Comparison of ENCODE assay signal across 8 cellular contexts in the genomic region with DNA sequence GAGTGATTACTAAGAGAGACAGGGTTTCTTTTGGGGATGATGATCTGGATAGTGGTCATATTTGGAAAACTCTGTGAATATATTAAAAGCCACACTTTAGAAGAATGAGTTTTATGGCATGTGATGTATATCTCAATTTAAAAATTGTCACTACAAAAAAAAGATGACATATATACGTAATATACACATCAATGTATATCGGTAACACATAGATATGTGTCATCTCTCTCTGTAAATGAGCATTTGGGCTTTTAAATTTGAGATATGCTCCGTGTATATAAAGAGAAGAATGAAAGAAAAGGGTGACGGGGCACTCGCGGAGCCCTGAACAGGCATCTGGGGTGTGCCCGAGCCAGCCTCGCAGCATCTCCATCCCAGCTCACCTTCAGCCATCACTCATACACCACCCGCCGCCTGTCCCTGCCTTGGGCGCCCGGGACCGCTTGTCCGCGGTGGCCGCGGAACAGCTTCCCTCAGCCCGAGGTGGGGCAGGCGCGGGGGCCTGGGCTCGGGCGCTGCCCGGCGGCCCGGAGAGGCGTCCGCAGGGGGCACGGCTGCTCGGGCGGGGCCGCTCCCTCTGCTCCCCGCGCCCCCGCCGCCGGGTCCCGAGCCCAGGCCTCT. TPM values are rescaled to one million over a fixed set of nuclear protein-coding genes. Genes with fewer than 3 reads are reported as not detected.
A peak's percentile ranks its signal among the peaks of the same experiment; 100 is the strongest.
DNase-seq lines count a peak whose midpoint lies in the region; ATAC-seq and TF ChIP-seq lines count a peak whose summit lies in the region.

No MANE protein-coding gene starts in this region.

- no peaks in the 10 kb centered on the region for H4K20me1 ChIP-seq in OCI-LY7 (ENCODE audit: insufficient read depth, low read length)

- CTCF ChIA-PET in OCI-LY7 (lab: Charles Lee; ENCODE audit: unreplicated experiment) = no interaction called here

- H3K9me3 ChIP-seq in OCI-LY7 (ENCODE audit: low read length) (no peaks in the 10 kb centered on the region), adrenal gland (replicated peaks in 1 of 3) (no peaks in the 10 kb centered on the region), iPS-20b (ENCODE audit: insufficient read depth, low read depth, low read length) (no peaks in the 10 kb centered on the region)

- H3K27ac ChIP-seq in OCI-LY7 (ENCODE audit: low read depth, low read length, poor library complexity, severe bottlenecking) (no peak overlapping the region), adrenal gland (peak overlapping the region in 4 of 5 donors; percentile 73 to 98 (median 91)), iPS-20b (ENCODE audit: low read length) (no peak overlapping the region)

- H3K36me3 ChIP-seq in OCI-LY7 (ENCODE audit: insufficient read depth, low read length) (no peaks in the 10 kb centered on the region), adrenal gland (replicated peaks in 1 of 2) (no peaks in the 10 kb centered on the region), iPS-20b (ENCODE audit: insufficient read depth, low read depth, low read length) (no peaks in the 10 kb centered on the region)

- TF ChIP-seq POLR2A in adrenal gland (IDR thresholded peaks at IDR 0.05) = no peak

- H3K4me1 ChIP-seq in OCI-LY7 (ENCODE audit: insufficient read depth, low read length, poor library complexity, severe bottlenecking) (peaks cover 22% of the 10 kb centered on the region), adrenal gland (replicated peaks in 1 of 2) (peaks cover 14 to 21% of the 10 kb centered on the region in 2 donors), iPS-20b (ENCODE audit: insufficient read depth, low read length) (peaks cover 5% of the 10 kb centered on the region; the same call in 1 of the 2 replicates)

- H3K4me3 ChIP-seq in OCI-LY7 (ENCODE audit: low read depth, low read length, poor library complexity, severe bottlenecking) (peak overlapping the region; percentile 78), adrenal gland (peak overlapping the region in 3 of 4 donors; percentile 52 to 97 (median 54)), iPS-20b (ENCODE audit: low read length) (peak overlapping the region; percentile 87)

- peak; percentile 36 for ATAC-seq in GM18498 (IDR thresholded peaks at IDR 0.05; ENCODE audit: unreplicated experiment)
- ATAC-seq in HG02870 (IDR thresholded peaks at IDR 0.05; ENCODE audit: unreplicated experiment) = peak; percentile 18
- no peak for ATAC-seq in GM19324 (IDR thresholded peaks at IDR 0.05; ENCODE audit: low FRiP score, unreplicated experiment)

- BruUV-seq in OCI-LY7 (replicated peaks; lab: Mats Ljungman, UMichigan) = no TSS peak

- no peaks in the 10 kb centered on the region for H3K27me3 ChIP-seq in adrenal gland
- peaks cover 44% of the 10 kb centered on the region for H3K27me3 ChIP-seq in iPS-20b (ENCODE audit: insufficient read depth, low read length)

- H3K79me2 ChIP-seq in OCI-LY7 (ENCODE audit: insufficient read depth, low read depth, low read length) = 0 out of 2 replicates have a peak, but pooled peaks cover 4% of the 10 kb centered on the region

- POLR2A ChIA-PET in OCI-LY7 (lab: Charles Lee) = interaction anchor here (1.2 kb wide), 1 partner anchor 14 kb away, joined by 3 read pairs; no protein-coding TSS in a partner anchor

- H2AFZ ChIP-seq in OCI-LY7 (ENCODE audit: low read length) = peak overlapping the region; percentile 50; the same call in 1 of the 2 replicates

- peak overlapping the region; percentile 76 for H3K4me2 ChIP-seq in OCI-LY7 (ENCODE audit: low read length)

- peak overlapping the region; percentile 23; the same call in 1 of the 2 replicates for H3K9ac ChIP-seq in iPS-20b (ENCODE audit: low read depth, low read length)

- intact Hi-C loops in OCI-LY7 (cut with micrococcal nuclease; ENCODE audit: unreplicated experiment) (loop anchor here (1.0 to 5.0 kb wide), 4 partner anchors 29 to 670 kb away; partner anchors contain the start of gene NOPCHAP1), adrenal gland (cut with DNase I) (no loop called here)

- WGBS in adrenal gland, 4 donors = 2 to 9% (median 5%) methylated on average over 8 to 37 of the region's 37 CpGs

- no peak for TF ChIP-seq CTCF in OCI-LY7 (conservative IDR thresholded peaks at IDR 0.05; ENCODE audit: low read length)
- no peak for TF ChIP-seq CTCF in adrenal gland (IDR thresholded peaks at IDR 0.05)

- no peaks in the 10 kb centered on the region for H3K9me2 ChIP-seq in OCI-LY7 (ENCODE audit: insufficient read depth, low read length)

- DNase-seq in OCI-LY7 (ENCODE audit: low spot score) (no peak), adrenal gland (peak in 3 of 7 donors; percentile 36 to 61 (median 47)), KG1 (lab: John Stamatoyannopoulos, UW) (no peak)
- peak; percentile 39 to 41 for DNase-seq in stimulated activated CD4-positive, alpha-beta T cell treated with anti-CD3 and anti-CD28 coated beads, Interleukin-2, amount 100 ng/mL, for 24 hours

RNA-seq across cellular contexts. Expression of gene SLC41A2, which starts 0.6 kb away (rescaled TPM):
- 4.6 and 5.3 TPM in 2 replicates for total RNA-seq in OCI-LY7 (2014; rRNA removed; shearing (Covaris generic))
- total RNA-seq in OCI-LY7 (2022) (13.1 and 16.4 TPM in 2 replicates), adrenal gland (10 to 100 TPM; 23.1 to 54.7 (median 37.3) TPM)
- 10 to 100 TPM in 1 of 3 donors, 1 to 10 TPM in 2; 3.0 to 33.9 (median 6.4) TPM for polyA plus RNA-seq in adrenal gland

RNA-seq across cellular contexts. Expression of gene NOPCHAP1, which starts 28.6 kb away (rescaled TPM):
- 12.1 and 15.2 TPM in 2 replicates for total RNA-seq in OCI-LY7 (2014; rRNA removed; shearing (Covaris generic))
- total RNA-seq in OCI-LY7 (2022) (30.3 and 33.9 TPM in 2 replicates), adrenal gland (10 to 100 TPM in 4 of 8 donors, 1 to 10 TPM in 4; 1.4 to 12.2 (median 7.2) TPM)
- polyA plus RNA-seq in adrenal gland = 10 to 100 TPM in 1 of 3 donors, 1 to 10 TPM in 2; 6.3 to 10.7 (median 9.7) TPM

Comparison
In these comparisons a context has a peak if more than half of its experiments do, and no peak if none do; other contexts are left out.
1. DNase-seq: peak in stimulated activated CD4-positive, alpha-beta T cell treated with anti-CD3 and anti-CD28 coated beads, Interleukin-2, amount 100 ng/mL, for 24 hours (2 of 2); none in OCI-LY7 (single experiment) and KG1 (single experiment).
2. H3K27ac ChIP-seq: peak in adrenal gland (4 of 5); none in OCI-LY7 (single experiment) and iPS-20b (single experiment).
3. Peak in every context shown above with its lines, with median percentiles within 50 percentile points of each other: H3K4me3 ChIP-seq.